23 cellular contexts compared by ENCODE assay signal in genomic region chr3:15266510-15267376, GRCh38.
DNase-seq lines count a peak whose midpoint lies in the region; ATAC-seq lines count a peak whose summit lies in the region.
"Had no signal": no experiment of that assay in that cellular context is flagged by ENCODE, and none has a peak within 500 bp of the region (broad histone marks: within the 10 kb centered on the region; RNA-seq: fewer than 3 reads in every experiment).

No MANE protein-coding gene starts in this region.

- no peaks in the 10 kb centered on the region for H3K27me3 Mint-ChIP-seq in activated CD4-positive, alpha-beta memory T cell treated with anti-CD3 and anti-CD28 coated beads, Interleukin-2, amount 10 ng/mL, durations not matched to agents 7 days and 5 days
- H3K27me3 Mint-ChIP-seq in activated CD4-positive, alpha-beta memory T cell treated with anti-CD3 and anti-CD28 coated beads for 36 hours, result no peaks in the 10 kb centered on the region
- H3K27me3 Mint-ChIP-seq in T-helper 17 cell, result no peaks in the 10 kb centered on the region
- no peaks in the 10 kb centered on the region for H3K27me3 Mint-ChIP-seq in stimulated activated memory B cell treated with anti-CD40 and anti-IgM and Interleukin-4, amounts not matched to agents 10 μg/mL and 1 μg/mL and 100 μg/mL, for 72 hours
- H3K27me3 Mint-ChIP-seq: stimulated activated naive CD8-positive, alpha-beta T cell treated with anti-CD3 and anti-CD28 coated beads, Interleukin-15, amount 100 ng/mL, for 72 hours had no signal

- CTCF ChIA-PET in activated CD4-positive, alpha-beta memory T cell treated with anti-CD3 and anti-CD28 coated beads, Interleukin-2, amount 10 ng/mL, durations not matched to agents 7 days and 5 days (lab: Charles Lee), result interaction anchor here (0.7 to 9.3 kb wide), 21 partner anchors 11 to 291 kb away, joined by 3 to 209 read pairs (median 7); partner anchors contain the start of gene SH3BP5
- CTCF ChIA-PET in activated CD4-positive, alpha-beta memory T cell treated with anti-CD3 and anti-CD28 coated beads for 36 hours (lab: Charles Lee), result interaction anchor here (0.6 to 8.9 kb wide), 27 partner anchors 10 to 256 kb away, joined by 3 to 178 read pairs (median 12); partner anchors contain the start of genes CAPN7 and SH3BP5

- POLR2A ChIA-PET in activated CD4-positive, alpha-beta memory T cell treated with anti-CD3 and anti-CD28 coated beads, Interleukin-2, amount 10 ng/mL, durations not matched to agents 7 days and 5 days (lab: Charles Lee), result interaction anchor here (1.1 to 2.5 kb wide), 6 partner anchors 26 to 81 kb away, joined by 3 to 33 read pairs (median 5); partner anchors contain the start of genes CAPN7 and SH3BP5
- POLR2A ChIA-PET in activated CD4-positive, alpha-beta memory T cell treated with anti-CD3 and anti-CD28 coated beads for 36 hours (lab: Charles Lee), result interaction anchor here (1.5 to 1.6 kb wide), 2 partner anchors 51 to 64 kb away, joined by 4 to 6 read pairs; no protein-coding TSS in a partner anchor

- H3K27ac Mint-ChIP-seq in activated CD4-positive, alpha-beta memory T cell treated with anti-CD3 and anti-CD28 coated beads, Interleukin-2, amount 10 ng/mL, durations not matched to agents 7 days and 5 days, result peak overlapping the region; percentile 44
- H3K27ac Mint-ChIP-seq in activated CD4-positive, alpha-beta memory T cell treated with anti-CD3 and anti-CD28 coated beads for 36 hours, result no peak overlapping the region
- H3K27ac Mint-ChIP-seq in T-helper 17 cell, result peak overlapping the region; percentile 85
- H3K27ac Mint-ChIP-seq in stimulated activated memory B cell treated with anti-CD40 and anti-IgM and Interleukin-4, amounts not matched to agents 10 μg/mL and 1 μg/mL and 100 μg/mL, for 72 hours, result peak overlapping the region; percentile 55

- peaks cover 34% of the 10 kb centered on the region for H3K36me3 Mint-ChIP-seq in activated CD4-positive, alpha-beta memory T cell treated with anti-CD3 and anti-CD28 coated beads, Interleukin-2, amount 10 ng/mL, durations not matched to agents 7 days and 5 days (ENCODE audit: low read depth)
- peaks cover 11% of the 10 kb centered on the region for H3K36me3 Mint-ChIP-seq in activated CD4-positive, alpha-beta memory T cell treated with anti-CD3 and anti-CD28 coated beads for 36 hours
- peaks cover 2% of the 10 kb centered on the region for H3K36me3 Mint-ChIP-seq in T-helper 17 cell (ENCODE audit: low read depth)
- peaks cover 18% of the 10 kb centered on the region for H3K36me3 Mint-ChIP-seq in stimulated activated memory B cell treated with anti-CD40 and anti-IgM and Interleukin-4, amounts not matched to agents 10 μg/mL and 1 μg/mL and 100 μg/mL, for 72 hours

- no peak for DNase-seq in activated CD4-positive, alpha-beta memory T cell treated with anti-CD3 and anti-CD28 coated beads, Interleukin-2, amount 10 ng/mL, durations not matched to agents 7 days and 5 days
- DNase-seq in activated CD4-positive, alpha-beta memory T cell treated with anti-CD3 and anti-CD28 coated beads for 36 hours, result no peak
- DNase-seq in T-helper 17 cell (no peak), islet precursor cell (peak; percentile 32), NCI-H446 (lab: John Stamatoyannopoulos, UW) (no peak), C1 segment of cervical spinal cord (lab: John Stamatoyannopoulos, UW) (no peak), NCI-H1417 (lab: John Stamatoyannopoulos, UW) (no peak)
- DNase-seq: 8988T; activated CD4-positive, alpha-beta T cell treated with anti-CD3 and anti-CD28 coated beads for 1 hour; activated gamma-delta T cell treated with Interleukin-2 at 50 U/mL for 16 hours; AML-193; Calu3; central memory CD4-positive, alpha-beta T cell; erythroblast; hippocampal formation; Kasumi-1; kidney; mammary epithelial cell; NCI-H1092 treated with DMSO at 0.1 percent for 48 hours; NCI-H2029 treated with DMSO at 0.1 percent for 48 hours; stimulated activated naive CD8-positive, alpha-beta T cell treated with anti-CD3 and anti-CD28 coated beads, Interleukin-15, amount 100 ng/mL, for 72 hours had no signal

- no peaks in the 10 kb centered on the region for H3K9me3 Mint-ChIP-seq in activated CD4-positive, alpha-beta memory T cell treated with anti-CD3 and anti-CD28 coated beads, Interleukin-2, amount 10 ng/mL, durations not matched to agents 7 days and 5 days
- no peaks in the 10 kb centered on the region for H3K9me3 Mint-ChIP-seq in activated CD4-positive, alpha-beta memory T cell treated with anti-CD3 and anti-CD28 coated beads for 36 hours
- no peaks in the 10 kb centered on the region for H3K9me3 Mint-ChIP-seq in stimulated activated memory B cell treated with anti-CD40 and anti-IgM and Interleukin-4, amounts not matched to agents 10 μg/mL and 1 μg/mL and 100 μg/mL, for 72 hours
- H3K9me3 Mint-ChIP-seq: stimulated activated naive CD8-positive, alpha-beta T cell treated with anti-CD3 and anti-CD28 coated beads, Interleukin-15, amount 100 ng/mL, for 72 hours had no signal

- no peaks in the 10 kb centered on the region for H3K9me3 ChIP-seq in T-helper 17 cell (ENCODE audit: control insufficient read depth, low read length, poor library complexity, severe bottlenecking)
- H3K9me3 ChIP-seq: HAP-1 had no signal

- H3K4me1 Mint-ChIP-seq in activated CD4-positive, alpha-beta memory T cell treated with anti-CD3 and anti-CD28 coated beads, Interleukin-2, amount 10 ng/mL, durations not matched to agents 7 days and 5 days, result peaks cover 54% of the 10 kb centered on the region
- H3K4me1 Mint-ChIP-seq in activated CD4-positive, alpha-beta memory T cell treated with anti-CD3 and anti-CD28 coated beads for 36 hours (ENCODE audit: low read depth), result peaks cover 66% of the 10 kb centered on the region
- H3K4me1 Mint-ChIP-seq in T-helper 17 cell, result peaks cover 43% of the 10 kb centered on the region
- peaks cover 65% of the 10 kb centered on the region for H3K4me1 Mint-ChIP-seq in stimulated activated memory B cell treated with anti-CD40 and anti-IgM and Interleukin-4, amounts not matched to agents 10 μg/mL and 1 μg/mL and 100 μg/mL, for 72 hours

- ATAC-seq in T-helper 17 cell, result no peak
- no peak for ATAC-seq in stimulated activated memory B cell treated with anti-CD40 and anti-IgM and Interleukin-4, amounts not matched to agents 10 μg/mL and 1 μg/mL and 100 μg/mL, for 72 hours
- ATAC-seq: stimulated activated naive CD8-positive, alpha-beta T cell treated with anti-CD3 and anti-CD28 coated beads, Interleukin-15, amount 100 ng/mL, for 72 hours had no signal

- H3K4me3 Mint-ChIP-seq in activated CD4-positive, alpha-beta memory T cell treated with anti-CD3 and anti-CD28 coated beads, Interleukin-2, amount 10 ng/mL, durations not matched to agents 7 days and 5 days, result no peak overlapping the region
- no peak overlapping the region for H3K4me3 Mint-ChIP-seq in activated CD4-positive, alpha-beta memory T cell treated with anti-CD3 and anti-CD28 coated beads for 36 hours
- no peak overlapping the region for H3K4me3 Mint-ChIP-seq in T-helper 17 cell
- H3K4me3 Mint-ChIP-seq in stimulated activated memory B cell treated with anti-CD40 and anti-IgM and Interleukin-4, amounts not matched to agents 10 μg/mL and 1 μg/mL and 100 μg/mL, for 72 hours, result no peak overlapping the region
- H3K4me3 Mint-ChIP-seq: stimulated activated naive CD8-positive, alpha-beta T cell treated with anti-CD3 and anti-CD28 coated beads, Interleukin-15, amount 100 ng/mL, for 72 hours had no signal

- intact Hi-C loops in activated CD4-positive, alpha-beta memory T cell treated with anti-CD3 and anti-CD28 coated beads for 36 hours (cut with micrococcal nuclease), result no loop called here
